In the genomic region with DNA sequence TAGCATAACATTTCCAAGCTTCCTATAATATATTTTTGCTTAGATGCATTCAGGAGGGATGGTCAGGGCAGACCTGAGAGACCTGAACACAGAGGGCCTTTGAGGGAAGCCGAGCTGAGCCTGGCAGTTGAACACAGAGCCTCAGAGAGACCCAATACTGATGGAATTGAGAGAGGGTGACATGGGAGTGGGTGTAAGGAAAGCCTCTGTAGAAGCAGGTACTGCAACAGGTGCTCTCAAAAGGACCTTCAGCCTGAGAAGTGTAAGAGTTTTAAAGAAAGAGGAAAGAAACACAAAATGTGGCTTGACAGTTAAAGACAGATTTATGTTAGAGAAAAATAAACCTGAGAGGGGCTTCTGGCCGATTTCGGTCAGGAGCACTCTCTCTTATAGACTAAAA, we compare ENCODE assay signal across 7 cellular contexts.
"Had no signal": no experiment of that assay in that cellular context is flagged by ENCODE, and none has a peak within 500 bp of the region (broad histone marks: within the 10 kb centered on the region; RNA-seq: fewer than 3 reads in every experiment).

No MANE protein-coding gene starts in this region.

- H3K27ac ChIP-seq: GM23248 had no signal

- DNase-seq: GM23248, GOT3, H7, IMR-90 had no signal

- H3K4me3 ChIP-seq: GM23248, HAP-1, K562 had no signal

- H3K4me1 ChIP-seq: HAP-1 had no signal

- ATAC-seq: HCT116, K562 had no signal

- H2AFZ ChIP-seq: GM23248 had no signal

- H3K9me3 ChIP-seq: HAP-1 had no signal

- H3K36me3 ChIP-seq: HAP-1 had no signal
